ENCODE assay signal across 12 cellular contexts in the genomic region with DNA sequence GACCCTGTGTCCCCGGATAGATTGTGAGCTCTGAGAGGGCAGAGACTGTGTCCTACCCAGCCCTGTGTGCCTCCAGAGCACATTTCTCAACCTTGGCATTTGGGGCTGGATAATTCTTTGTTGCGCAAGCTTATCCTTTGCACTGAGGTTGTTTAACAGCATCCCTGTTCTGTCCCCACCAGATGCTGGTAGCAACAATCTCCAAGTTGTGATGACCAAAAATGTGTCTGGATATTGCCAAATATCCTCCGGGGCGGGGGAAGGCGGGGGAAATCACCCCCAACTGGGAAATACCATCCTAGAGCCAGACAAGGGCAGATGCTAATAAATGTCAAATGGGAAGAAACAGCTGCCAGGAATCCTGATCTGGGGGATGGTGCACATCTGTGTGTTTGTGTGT. TPM values are rescaled to one million over a fixed set of nuclear protein-coding genes. Genes with fewer than 3 reads are reported as not detected.
DNase-seq lines count a peak whose midpoint lies in the region; ATAC-seq and TF ChIP-seq lines count a peak whose summit lies in the region.
"Had no signal": no experiment of that assay in that cellular context is flagged by ENCODE, and none has a peak within 500 bp of the region (broad histone marks: within the 10 kb centered on the region; RNA-seq: fewer than 3 reads in every experiment).

No MANE protein-coding gene starts in this region.

- no peaks in the 10 kb centered on the region for H3K27me3 ChIP-seq in naive thymus-derived CD4-positive, alpha-beta T cell (ENCODE audit: control insufficient read depth in 2 of 2, insufficient read depth in 2 of 2, low read length in 2 of 2)
- no peaks in the 10 kb centered on the region for H3K27me3 ChIP-seq in Caco-2 (replicated peaks; ENCODE audit: control insufficient read depth, insufficient read depth, low read length)

- peak overlapping the region; percentile 30 for H3K27ac ChIP-seq in naive thymus-derived CD4-positive, alpha-beta T cell (ENCODE audit: low read depth, low read length)

- intact Hi-C loops in activated naive CD4-positive, alpha-beta T cell treated with anti-CD3 and anti-CD28 coated beads for 36 hours (cut with micrococcal nuclease): no loop called here
- intact Hi-C loops in naive thymus-derived CD4-positive, alpha-beta T cell (cut with micrococcal nuclease): no loop called here
- intact Hi-C loops in Caco-2 (cut with micrococcal nuclease; ENCODE audit: unreplicated experiment): no loop called here

- ATAC-seq in activated naive CD4-positive, alpha-beta T cell treated with anti-CD3 and anti-CD28 coated beads, Interleukin-2, amount 50 U/mL, for 72 hours: no peak
- no peak for ATAC-seq in naive thymus-derived CD4-positive, alpha-beta T cell
- no peak for ATAC-seq in GM18517 (IDR thresholded peaks at IDR 0.05; ENCODE audit: unreplicated experiment)
- ATAC-seq: A549; HCT116; stimulated activated naive CD8-positive, alpha-beta T cell treated with anti-CD3 and anti-CD28 coated beads, Interleukin-15, Interleukin-2, amounts not matched to agents 100 U/mL and 50 U/mL, for 24 hours had no signal

- peaks cover 53% of the 10 kb centered on the region for H3K36me3 Mint-ChIP-seq in activated naive CD4-positive, alpha-beta T cell treated with anti-CD3 and anti-CD28 coated beads for 36 hours (ENCODE audit: low read depth)
- H3K36me3 Mint-ChIP-seq in activated naive CD4-positive, alpha-beta T cell treated with anti-CD3 and anti-CD28 coated beads, Interleukin-2, amount 50 U/mL, for 72 hours: peaks cover 30 to 45% of the 10 kb centered on the region in 2 donors
- peaks cover 22 to 61% (median 43%) of the 10 kb centered on the region in 5 donors for H3K36me3 Mint-ChIP-seq in naive thymus-derived CD4-positive, alpha-beta T cell
- H3K36me3 Mint-ChIP-seq in Caco-2 (ENCODE audit: insufficient read depth, unreplicated experiment): no peaks in the 10 kb centered on the region

- POLR2A ChIA-PET in naive thymus-derived CD4-positive, alpha-beta T cell (lab: Charles Lee): interaction anchor here (1.2 to 2.2 kb wide), 3 partner anchors 11 to 19 kb away, joined by 3 to 8 read pairs (median 5); no protein-coding TSS in a partner anchor
- POLR2A ChIA-PET in Caco-2 (lab: Charles Lee): no interaction called here

- H3K4me1 Mint-ChIP-seq in activated naive CD4-positive, alpha-beta T cell treated with anti-CD3 and anti-CD28 coated beads for 36 hours (ENCODE audit: low read depth): peaks cover under 1% of the 10 kb centered on the region
- H3K4me1 Mint-ChIP-seq in naive thymus-derived CD4-positive, alpha-beta T cell: peaks cover 10 to 26% (median 17%) of the 10 kb centered on the region in 7 donors
- peaks cover 9% of the 10 kb centered on the region for H3K4me1 Mint-ChIP-seq in Caco-2 (ENCODE audit: low read depth, unreplicated experiment)

- H3K4me1 ChIP-seq in naive thymus-derived CD4-positive, alpha-beta T cell (ENCODE audit: control insufficient read depth in 2 of 2, insufficient read depth in 2 of 2, low read length in 2 of 2): no peaks in the 10 kb centered on the region
- peaks cover 9% of the 10 kb centered on the region; the same call in 1 of the 2 replicates for H3K4me1 ChIP-seq in Caco-2

- CTCF ChIA-PET in activated naive CD4-positive, alpha-beta T cell treated with anti-CD3 and anti-CD28 coated beads for 36 hours (lab: Charles Lee): interaction anchor here (0.9 to 2.7 kb wide), 3 partner anchors 10 to 56 kb away, joined by 3 to 20 read pairs (median 3); no protein-coding TSS in a partner anchor
- CTCF ChIA-PET in naive thymus-derived CD4-positive, alpha-beta T cell (lab: Charles Lee): interaction anchor here (1.6 to 1.7 kb wide), 2 partner anchors 11 to 53 kb away, joined by 7 read pairs; no protein-coding TSS in a partner anchor
- CTCF ChIA-PET in Caco-2 (lab: Charles Lee): no interaction called here

- no peaks in the 10 kb centered on the region for H3K27me3 Mint-ChIP-seq in activated naive CD4-positive, alpha-beta T cell treated with anti-CD3 and anti-CD28 coated beads for 36 hours (ENCODE audit: low read depth)
- H3K27me3 Mint-ChIP-seq in naive thymus-derived CD4-positive, alpha-beta T cell: no peaks in the 10 kb centered on the region
- no peaks in the 10 kb centered on the region for H3K27me3 Mint-ChIP-seq in Caco-2 (ENCODE audit: insufficient read depth, unreplicated experiment)

- no TSS peak for BruUV-seq in Caco-2 (replicated peaks; lab: Mats Ljungman, UMichigan)

- no peaks in the 10 kb centered on the region for H3K9me3 Mint-ChIP-seq in activated naive CD4-positive, alpha-beta T cell treated with anti-CD3 and anti-CD28 coated beads for 36 hours
- H3K9me3 Mint-ChIP-seq in activated naive CD4-positive, alpha-beta T cell treated with anti-CD3 and anti-CD28 coated beads, Interleukin-2, amount 50 U/mL, for 72 hours: no peaks in the 10 kb centered on the region
- H3K9me3 Mint-ChIP-seq in naive thymus-derived CD4-positive, alpha-beta T cell: no peaks in the 10 kb centered on the region
- no peaks in the 10 kb centered on the region for H3K9me3 Mint-ChIP-seq in Caco-2 (ENCODE audit: unreplicated experiment)

- no peak for DNase-seq in activated naive CD4-positive, alpha-beta T cell treated with anti-CD3 and anti-CD28 coated beads for 36 hours
- DNase-seq in activated naive CD4-positive, alpha-beta T cell treated with anti-CD3 and anti-CD28 coated beads, Interleukin-2, amount 50 U/mL, for 72 hours (ENCODE audit: low spot score in 2 of 2): no peak
- DNase-seq in fibroblast of peridontal ligament (ENCODE audit: extremely low read depth) (peak; percentile 82), ureter (ENCODE audit: low spot score) (peak; percentile 84), activated gamma-delta T cell (lab: John Stamatoyannopoulos, UW) (no peak), Caco-2 (no peak)
- no peak for DNase-seq in naive thymus-derived CD4-positive, alpha-beta T cell
- DNase-seq: MV-4-11; stimulated activated naive CD8-positive, alpha-beta T cell treated with anti-CD3 and anti-CD28 coated beads, Interleukin-15, Interleukin-2, amounts not matched to agents 100 U/mL and 50 U/mL, for 24 hours had no signal

- H3K4me3 Mint-ChIP-seq in activated naive CD4-positive, alpha-beta T cell treated with anti-CD3 and anti-CD28 coated beads for 36 hours: no peak overlapping the region
- H3K4me3 Mint-ChIP-seq in naive thymus-derived CD4-positive, alpha-beta T cell: no peak overlapping the region
- no peak overlapping the region for H3K4me3 Mint-ChIP-seq in Caco-2 (ENCODE audit: unreplicated experiment)

- peaks cover 57 to 99% (median 68%) of the 10 kb centered on the region in 3 experiments for H3K36me3 ChIP-seq in naive thymus-derived CD4-positive, alpha-beta T cell (ENCODE audit: control insufficient read depth in 2 of 3, insufficient read depth in 3 of 3, low read length in 3 of 3)
- no peaks in the 10 kb centered on the region for H3K36me3 ChIP-seq in Caco-2 (ENCODE audit: control insufficient read depth, insufficient read depth, low read length)

- H3K4me3 ChIP-seq in naive thymus-derived CD4-positive, alpha-beta T cell (ENCODE audit: low read length): no peak overlapping the region
- no peak overlapping the region for H3K4me3 ChIP-seq in Caco-2 (ENCODE audit: low read depth, low read length)
- H3K4me3 ChIP-seq: A549 had no signal

- TF ChIP-seq CTCF in Caco-2 (IDR thresholded peaks at IDR 0.05; ENCODE audit: insufficient read depth in 1 of 2, low read depth in 1 of 2, low read length in 1 of 2, severe bottlenecking in 1 of 2, unreplicated experiment in 1 of 2): no peak

- no peaks in the 10 kb centered on the region for H3K9me3 ChIP-seq in naive thymus-derived CD4-positive, alpha-beta T cell (ENCODE audit: control insufficient read depth in 2 of 3, low read length in 3 of 3)
- H3K9me3 ChIP-seq in Caco-2: no peaks in the 10 kb centered on the region
- H3K9me3 ChIP-seq: A549 had no signal

- peak overlapping the region; percentile 68 for H3K27ac Mint-ChIP-seq in activated naive CD4-positive, alpha-beta T cell treated with anti-CD3 and anti-CD28 coated beads for 36 hours
- H3K27ac Mint-ChIP-seq in activated naive CD4-positive, alpha-beta T cell treated with anti-CD3 and anti-CD28 coated beads, Interleukin-2, amount 50 U/mL, for 72 hours: no peak overlapping the region
- H3K27ac Mint-ChIP-seq in naive thymus-derived CD4-positive, alpha-beta T cell: peak overlapping the region; percentile 34 to 85 (median 64)
- H3K27ac Mint-ChIP-seq in Caco-2 (ENCODE audit: unreplicated experiment): no peak overlapping the region

RNA-seq across cellular contexts. Expression of gene TNIP1, which starts 24.0 kb away (rescaled TPM):
- total RNA-seq in activated naive CD4-positive, alpha-beta T cell treated with anti-CD3 and anti-CD28 coated beads for 36 hours: 100 to 1,000 TPM; 238 to 263 TPM
- total RNA-seq in activated naive CD4-positive, alpha-beta T cell treated with anti-CD3 and anti-CD28 coated beads, Interleukin-2, amount 50 U/mL, for 72 hours: 100 to 1,000 TPM; 221 to 276 TPM
- 100 to 1,000 TPM; 124 to 234 (median 131) TPM for total RNA-seq in naive thymus-derived CD4-positive, alpha-beta T cell
- polyA plus RNA-seq in naive thymus-derived CD4-positive, alpha-beta T cell: 10 to 100 TPM; 28.9 to 45.2 TPM
- total RNA-seq in ureter (75.4 TPM), Caco-2 (2022) (62.7 and 65.7 TPM in 2 replicates)

RNA-seq across cellular contexts. Expression of gene ANXA6, which starts 52.8 kb away (rescaled TPM):
- 100 to 1,000 TPM; 272 to 284 TPM for total RNA-seq in activated naive CD4-positive, alpha-beta T cell treated with anti-CD3 and anti-CD28 coated beads for 36 hours
- 100 to 1,000 TPM; 282 to 356 TPM for total RNA-seq in activated naive CD4-positive, alpha-beta T cell treated with anti-CD3 and anti-CD28 coated beads, Interleukin-2, amount 50 U/mL, for 72 hours
- 100 to 1,000 TPM; 212 to 512 (median 272) TPM for total RNA-seq in naive thymus-derived CD4-positive, alpha-beta T cell
- 100 to 1,000 TPM; 272 to 295 TPM for polyA plus RNA-seq in naive thymus-derived CD4-positive, alpha-beta T cell
- total RNA-seq in ureter (123 TPM), Caco-2 (2022) (43.0 and 51.9 TPM in 2 replicates)

Comparison
In these comparisons a context has a peak if more than half of its experiments do, and no peak if none do; other contexts are left out.
1. H3K27ac Mint-ChIP-seq: peak in activated naive CD4-positive, alpha-beta T cell treated with anti-CD3 and anti-CD28 coated beads for 36 hours (single experiment) and naive thymus-derived CD4-positive, alpha-beta T cell (9 of 9); none in activated naive CD4-positive, alpha-beta T cell treated with anti-CD3 and anti-CD28 coated beads, Interleukin-2, amount 50 U/mL, for 72 hours (0 of 2) and Caco-2 (single experiment).
2. DNase-seq: peak in fibroblast of peridontal ligament (single experiment) and ureter (single experiment); none in activated naive CD4-positive, alpha-beta T cell treated with anti-CD3 and anti-CD28 coated beads for 36 hours (single experiment), activated naive CD4-positive, alpha-beta T cell treated with anti-CD3 and anti-CD28 coated beads, Interleukin-2, amount 50 U/mL, for 72 hours (0 of 2), naive thymus-derived CD4-positive, alpha-beta T cell (0 of 9), activated gamma-delta T cell (single experiment) and Caco-2 (0 of 2).